In genomic region chr7:141695803-141696289, GRCh38 we compare ENCODE assay signal across 12 cellular contexts. TPM values are rescaled to one million over a fixed set of nuclear protein-coding genes. Genes with fewer than 3 reads are reported as not detected.
A peak's percentile ranks its signal among the peaks of the same experiment; 100 is the strongest.
DNase-seq lines count a peak whose midpoint lies in the region; ATAC-seq, FAIRE-seq and TF ChIP-seq lines count a peak whose summit lies in the region.
"Had no signal": no experiment of that assay in that cellular context is flagged by ENCODE, and none has a peak within 500 bp of the region (broad histone marks: within the 10 kb centered on the region; RNA-seq: fewer than 3 reads in every experiment).

No MANE protein-coding gene starts in this region.

- no peaks in the 10 kb centered on the region; the same call in none of the 2 replicates for H4K20me1 ChIP-seq in K562 (replicated peaks; ENCODE audit: control insufficient read depth, insufficient read depth, low read length)

- FAIRE-seq in GM12891 (lab: Jason Lieb, UNC) (peak; percentile 82), K562 (lab: Jason Lieb, UNC) (no peak)
- FAIRE-seq: endometrium had no signal

- peaks cover 21% of the 10 kb centered on the region for H3K4me1 Mint-ChIP-seq in progenitor cell of endocrine pancreas (ENCODE audit: low read depth)

- no peak for DNase-seq in GM12891 (ENCODE audit: insufficient read length, low spot score)
- peak; percentile 99 for DNase-seq in LNCaP clone FGC (ENCODE audit: low read depth)
- DNase-seq in K562 (ENCODE audit: extremely low read depth in 1 of 4, low spot score in 3 of 4) = no peak
- no peak for DNase-seq in progenitor cell of endocrine pancreas (ENCODE audit: low spot score, unreplicated experiment)
- no peak for DNase-seq in SW 1271 (lab: John Stamatoyannopoulos, UW)
- DNase-seq in central memory CD4-positive, alpha-beta T cell = no peak
- DNase-seq: activated CD4-positive, alpha-beta T cell treated with anti-CD3 and anti-CD28 coated beads for 1 hour; heart right ventricle; stimulated activated CD4-positive, alpha-beta T cell treated with anti-CD3 and anti-CD28 coated beads, Interleukin-2, amount 100 ng/mL, for 48 hours had no signal

- H3K36me3 ChIP-seq in K562 (ENCODE audit: control insufficient read depth, insufficient read depth, low read length) = no peaks in the 10 kb centered on the region
- H3K36me3 ChIP-seq: heart right ventricle had no signal

- CTCF ChIA-PET in K562 (lab: Yijun Ruan, JAX; ENCODE audit: low intra/inter-chr PET ratio) = no interaction called here

- TF ChIP-seq EP300 in K562 (IDR thresholded peaks at IDR 0.05; ENCODE audit: low read length) = no peak

- H3K4me3 Mint-ChIP-seq in progenitor cell of endocrine pancreas (ENCODE audit: low read depth) = no peak overlapping the region

- H3K4me2 ChIP-seq in K562 (ENCODE audit: insufficient read depth, low read length) = no peak overlapping the region

- no peaks in the 10 kb centered on the region for H3K4me1 ChIP-seq in K562 (replicated peaks in 1 of 2; ENCODE audit: control insufficient read depth in 2 of 2, insufficient read depth in 2 of 2, low read length in 2 of 2)

- peak; percentile 36; the same call in 1 of the 3 replicates for ATAC-seq in K562
- no peak for ATAC-seq in HG03039 (IDR thresholded peaks at IDR 0.05; ENCODE audit: unreplicated experiment)

- TF ChIP-seq POLR2A in GM12891 (IDR thresholded peaks at IDR 0.05; ENCODE audit: low read depth, low read length) = no peak
- no peak for TF ChIP-seq POLR2A in K562 (conservative IDR thresholded peaks at IDR 0.05)

- H3K27ac Mint-ChIP-seq in progenitor cell of endocrine pancreas = peak overlapping the region; percentile 12

- no peaks in the 10 kb centered on the region for H3K36me3 Mint-ChIP-seq in progenitor cell of endocrine pancreas (ENCODE audit: insufficient read depth)

- no peaks in the 10 kb centered on the region for H3K9me1 ChIP-seq in K562 (ENCODE audit: control insufficient read depth, insufficient read depth, low read length)

- in situ Hi-C loops in K562 (cut with MboI) = no loop called here

- H3K9me3 Mint-ChIP-seq in progenitor cell of endocrine pancreas (ENCODE audit: low read depth) = no peaks in the 10 kb centered on the region

- 0% methylated on average over 6 of the region's 6 CpGs for WGBS in K562 (ENCODE audit: insufficient coverage, low coverage, missing lambda C conversion rate)

- H3K9ac ChIP-seq in K562 (ENCODE audit: insufficient read depth in 1 of 2, low read depth in 2 of 2, low read length in 2 of 2) = no peak overlapping the region

- no peak for TF ChIP-seq RAD21 in K562 (CRISPR knock-in tag; conservative IDR thresholded peaks at IDR 0.05 in 1 of 2, IDR thresholded peaks at IDR 0.05 in 1 of 2)

- no peak overlapping the region for H3K27ac ChIP-seq in K562 (ENCODE audit: extremely low read depth, low read depth, low read length)

- no peak overlapping the region for H2AFZ ChIP-seq in K562 (ENCODE audit: low read depth, low read length)

- POLR2A ChIA-PET in K562 (lab: Yijun Ruan, JAX) = interaction anchor here (0.5 to 0.7 kb wide), 3 partner anchors 24 to 1720 kb away, joined by 3 read pairs; no protein-coding TSS in a partner anchor

- H3K9me3 ChIP-seq in K562 (replicated peaks; ENCODE audit: control insufficient read depth, insufficient read depth, low read depth, low read length) = no peaks in the 10 kb centered on the region
- H3K9me3 ChIP-seq: heart right ventricle had no signal

- no TSS peak for BruUV-seq in K562 (replicated peaks; lab: Mats Ljungman, UMichigan)

- intact Hi-C loops in K562 (cut with micrococcal nuclease) = no loop called here

- H3K79me2 ChIP-seq in K562 (ENCODE audit: control insufficient read depth, insufficient read depth, low read length) = no peaks in the 10 kb centered on the region

- H3K27me3 Mint-ChIP-seq in progenitor cell of endocrine pancreas = no peaks in the 10 kb centered on the region

- H3K4me3 ChIP-seq in LNCaP clone FGC (ENCODE audit: low read depth, low read length) (0 out of 2 replicates have a peak overlapping the region, but pooled peaks have one; percentile 16), K562 (no peak overlapping the region)
- H3K4me3 ChIP-seq: heart right ventricle had no signal

- peaks cover 30 to 32% of the 10 kb centered on the region in 2 experiments for H3K27me3 ChIP-seq in K562 (ENCODE audit: control insufficient read depth in 2 of 2, insufficient read depth in 2 of 2, low read length in 2 of 2)
- H3K27me3 ChIP-seq: heart right ventricle had no signal

- TF ChIP-seq CTCF in LNCaP clone FGC (IDR thresholded peaks at IDR 0.05; ENCODE audit: control insufficient read depth, extremely low read depth, insufficient read depth) = no peak
- TF ChIP-seq CTCF in K562 (IDR thresholded peaks at IDR 0.05 in 2 of 3, conservative IDR thresholded peaks at IDR 0.05 in 1 of 3; ENCODE audit: insufficient read depth in 2 of 3, low read depth in 1 of 3, low read length in 3 of 3) = no peak
- TF ChIP-seq CTCF in progenitor cell of endocrine pancreas (IDR thresholded peaks at IDR 0.05; ENCODE audit: unreplicated experiment) = no peak

TF ChIP-seq in GM12891, 5 proteins besides CTCF, POLR2A, EP300 and RAD21 (continues in another document):
- no peak for TF ChIP-seq POU2F2 (IDR thresholded peaks at IDR 0.05; ENCODE audit: low read depth, low read length)
- no peak for TF ChIP-seq POLR2AphosphoS5 (IDR thresholded peaks at IDR 0.05; ENCODE audit: low read depth, low read length)

TF ChIP-seq in K562, 482 proteins besides CTCF, POLR2A, EP300 and RAD21 (continues in another document):
- TF ChIP-seq CEBPG (CRISPR knock-in tag; IDR thresholded peaks at IDR 0.05) = 0 out of 2 replicates have a peak, but pooled peaks have one; percentile 27
- TF ChIP-seq CEBPG (tag; conservative IDR thresholded peaks at IDR 0.05 in 1 of 2, IDR thresholded peaks at IDR 0.05 in 1 of 2) = no peak

RNA-seq across cellular contexts. Expression of gene DENND11, which starts 6.1 kb away (rescaled TPM):
- polyA plus RNA-seq in GM12891 (2012; ENCODE audit: low read depth, missing spikeins) = 18.2 TPM
- total RNA-seq in K562 (2011; cell fraction: chromatin; rRNA removed; ENCODE audit: low replicate concordance) = 0.83 and 0.88 TPM in 2 replicates
- 0.39 and 0.50 TPM in 2 replicates for total RNA-seq in K562 (2011; cell fraction: nucleolus; rRNA removed)
- total RNA-seq in K562 (2011; cell fraction: nucleoplasm; rRNA removed) = 0.81 and 1.2 TPM in 2 replicates
- total RNA-seq in K562 (2014; rRNA removed) (0.29 and 0.32 TPM in 2 replicates), K562 (2014; rRNA removed; fragmentation: Illumina TruSeq; extraction: Trizol) (0.44 and 0.45 TPM in 2 replicates), K562 (2015; rRNA removed; fragmentation: Illumina TruSeq; extraction: Trizol) (0.22 and 0.23 TPM in 2 replicates), K562 (2021) (0.49 and 0.65 TPM in 2 replicates), progenitor cell of endocrine pancreas (52.3 and 52.8 TPM in 2 replicates)
- polyA plus RNA-seq in K562 (2011; rRNA removed) (0.85 and 1.1 TPM in 2 replicates), K562 (2014; fragmentation: Illumina TruSeq; extraction: Trizol) (0.36 and 0.40 TPM in 2 replicates), K562 (2014; fragmentation: Nextera tagmentation; extraction: Ambion mirVana) (under 1 TPM; 0.07 to 0.14 TPM), K562 (2014; rRNA removed) (0.32 and 0.41 TPM in 2 replicates)
- 0.48 and 0.58 TPM in 2 replicates for polyA plus RNA-seq in K562 (2011; cell fraction: cytosol; rRNA removed)
- 1.7 and 2.4 TPM in 2 replicates for polyA plus RNA-seq in K562 (2011; cell fraction: nucleus; rRNA removed)
- polyA plus RNA-seq in K562 (2012) = 0.30 and 0.48 TPM in 2 replicates
- 1.2 and 1.6 TPM in 2 replicates for polyA minus RNA-seq in K562 (2011; rRNA and poly(A)+ RNA removed)
- polyA minus RNA-seq in K562 (2011; cell fraction: cytosol; rRNA and poly(A)+ RNA removed) = 0.57 and 0.91 TPM in 2 replicates
- polyA minus RNA-seq in K562 (2011; cell fraction: nucleus; rRNA and poly(A)+ RNA removed) = 0.94 and 1.1 TPM in 2 replicates

RNA-seq across cellular contexts. Expression of gene WEE2, which starts 12.3 kb away (rescaled TPM):
- 0.05 TPM for polyA plus RNA-seq in GM12891 (2012; ENCODE audit: low read depth, missing spikeins)
- not detected in 2 replicates for total RNA-seq in K562 (2011; cell fraction: chromatin; rRNA removed; ENCODE audit: low replicate concordance)
- not detected in 2 replicates for total RNA-seq in K562 (2011; cell fraction: nucleolus; rRNA removed)
- total RNA-seq in K562 (2011; cell fraction: nucleoplasm; rRNA removed) = not detected in 2 replicates
- total RNA-seq in K562 (2014; rRNA removed) = not detected in 2 replicates
- not detected in 2 replicates for total RNA-seq in K562 (2014; rRNA removed; fragmentation: Illumina TruSeq; extraction: Trizol)
- not detected in 2 replicates for total RNA-seq in K562 (2015; rRNA removed; fragmentation: Illumina TruSeq; extraction: Trizol)
- not detected in 2 replicates for total RNA-seq in K562 (2021)
- polyA plus RNA-seq in K562 (2011; rRNA removed) = not detected in 2 replicates
- not detected in 2 replicates for polyA plus RNA-seq in K562 (2011; cell fraction: cytosol; rRNA removed)
- not detected in 2 replicates for polyA plus RNA-seq in K562 (2011; cell fraction: nucleus; rRNA removed)
- not detected in 2 replicates for polyA plus RNA-seq in K562 (2012)
- polyA plus RNA-seq in K562 (2014; fragmentation: Illumina TruSeq; extraction: Trizol) = not detected in 2 replicates
- polyA plus RNA-seq in K562 (2014; fragmentation: Nextera tagmentation; extraction: Ambion mirVana) = not detected
- not detected in 2 replicates for polyA plus RNA-seq in K562 (2014; rRNA removed)
- not detected in 2 replicates for polyA minus RNA-seq in K562 (2011; rRNA and poly(A)+ RNA removed)
- not detected in 2 replicates for polyA minus RNA-seq in K562 (2011; cell fraction: cytosol; rRNA and poly(A)+ RNA removed)
- polyA minus RNA-seq in K562 (2011; cell fraction: nucleus; rRNA and poly(A)+ RNA removed) = not detected in 2 replicates
- total RNA-seq in progenitor cell of endocrine pancreas = 0.16 and 0.36 TPM in 2 replicates
- total RNA-seq: osteocyte had no signal
- polyA plus RNA-seq: heart right ventricle had no signal

RNA-seq across cellular contexts. Expression of gene SSBP1, which starts 42.3 kb away (rescaled TPM):
- 295 TPM for polyA plus RNA-seq in GM12891 (2012; ENCODE audit: low read depth, missing spikeins)
- 131 and 280 TPM in 2 replicates for total RNA-seq in K562 (2011; cell fraction: chromatin; rRNA removed; ENCODE audit: low replicate concordance)
- total RNA-seq in K562 (2011; cell fraction: nucleolus; rRNA removed) = 78.7 and 79.2 TPM in 2 replicates
- total RNA-seq in K562 (2011; cell fraction: nucleoplasm; rRNA removed) = 170 and 268 TPM in 2 replicates
- total RNA-seq in K562 (2014; rRNA removed) = 536 and 718 TPM in 2 replicates
- total RNA-seq in K562 (2014; rRNA removed; fragmentation: Illumina TruSeq; extraction: Trizol) = 835 and 917 TPM in 2 replicates
- 750 and 772 TPM in 2 replicates for total RNA-seq in K562 (2015; rRNA removed; fragmentation: Illumina TruSeq; extraction: Trizol)
- 404 and 407 TPM in 2 replicates for total RNA-seq in K562 (2021)
- polyA plus RNA-seq in K562 (2011; rRNA removed) = 318 and 487 TPM in 2 replicates
- 132 and 191 TPM in 2 replicates for polyA plus RNA-seq in K562 (2011; cell fraction: cytosol; rRNA removed)
- polyA plus RNA-seq in K562 (2011; cell fraction: nucleus; rRNA removed) = 94.0 and 167 TPM in 2 replicates
- polyA plus RNA-seq in K562 (2012) = 293 and 764 TPM in 2 replicates
- 826 and 1,031 TPM in 2 replicates for polyA plus RNA-seq in K562 (2014; fragmentation: Illumina TruSeq; extraction: Trizol)
- 1,000 to 10,000 TPM; 1,649 to 1,996 TPM for polyA plus RNA-seq in K562 (2014; fragmentation: Nextera tagmentation; extraction: Ambion mirVana)
- 873 and 941 TPM in 2 replicates for polyA plus RNA-seq in K562 (2014; rRNA removed)
- polyA minus RNA-seq in K562 (2011; rRNA and poly(A)+ RNA removed) = 351 and 368 TPM in 2 replicates
- polyA minus RNA-seq in K562 (2011; cell fraction: cytosol; rRNA and poly(A)+ RNA removed) = 94.6 and 112 TPM in 2 replicates
- polyA minus RNA-seq in K562 (2011; cell fraction: nucleus; rRNA and poly(A)+ RNA removed) = 116 and 207 TPM in 2 replicates
- total RNA-seq in progenitor cell of endocrine pancreas = 129 and 132 TPM in 2 replicates

Comparison
In these comparisons a context has a peak if more than half of its experiments do, and no peak if none do; other contexts are left out.
1. RNA of gene DENND11, which starts 6.1 kb away (total RNA-seq): 52.3 to 52.8 TPM in progenitor cell of endocrine pancreas; 0.22 to 1.2 TPM in K562; every median in the first group is over 10 times any median in the second.